9 cellular contexts compared by ENCODE assay signal in genomic region chr12:119594772-119595445, GRCh38. TPM values are rescaled to one million over a fixed set of nuclear protein-coding genes. Genes with fewer than 3 reads are reported as not detected.
A peak's percentile ranks its signal among the peaks of the same experiment; 100 is the strongest.
DNase-seq lines count a peak whose midpoint lies in the region; ATAC-seq and TF ChIP-seq lines count a peak whose summit lies in the region.
"Had no signal": no experiment of that assay in that cellular context is flagged by ENCODE, and none has a peak within 500 bp of the region (broad histone marks: within the 10 kb centered on the region; RNA-seq: fewer than 3 reads in every experiment).

No MANE protein-coding gene starts in this region.

- peak overlapping the region; percentile 93 for H3K27ac ChIP-seq in A673 (ENCODE audit: low read depth, low read length, poor library complexity, severe bottlenecking)
- H3K27ac ChIP-seq: BLaER1 treated with 17β-estradiol and CSF1 and Interleukin-3, amounts not matched to agents 10 nM and 100 nM had no signal

- TF ChIP-seq CTCF in A673 (conservative IDR thresholded peaks at IDR 0.05; ENCODE audit: low read depth, low read length) (no peak), fibroblast of the aortic adventitia (IDR thresholded peaks at IDR 0.05; ENCODE audit: insufficient read depth, low read length) (no peak), nephron progenitor cell (IDR thresholded peaks at IDR 0.05) (no peak)

- no peaks in the 10 kb centered on the region for H3K27me3 ChIP-seq in A673 (replicated peaks; ENCODE audit: insufficient read depth, low read depth, low read length, poor library complexity)

- CTCF ChIA-PET in A673 (lab: Charles Lee): no interaction called here

- intact Hi-C loops in A673 (cut with micrococcal nuclease; ENCODE audit: unreplicated experiment): loop anchor here (1.0 kb wide), 1 partner anchor 54 kb away; no protein-coding TSS in a partner anchor

- peaks cover 7% of the 10 kb centered on the region for H3K9me3 ChIP-seq in A673 (ENCODE audit: low read depth, low read length, poor library complexity, severe bottlenecking)

- peak overlapping the region; percentile 73 for H3K4me3 ChIP-seq in A673 (ENCODE audit: low read depth, low read length, poor library complexity, severe bottlenecking)
- peak overlapping the region; percentile 70 for H3K4me3 ChIP-seq in fibroblast of the aortic adventitia (ENCODE audit: low read depth, low read length)
- H3K4me3 ChIP-seq: BLaER1 treated with 17β-estradiol and CSF1 and Interleukin-3, amounts not matched to agents 10 nM and 100 nM had no signal

- peaks cover 42% of the 10 kb centered on the region for H3K4me1 ChIP-seq in A673 (ENCODE audit: insufficient read depth, low read length, poor library complexity, severe bottlenecking)

- H3K4me3 Mint-ChIP-seq in nephron progenitor cell: peak overlapping the region; percentile 86

- peaks cover 19% of the 10 kb centered on the region for H3K4me1 Mint-ChIP-seq in nephron progenitor cell

- H3K36me3 ChIP-seq in A673 (ENCODE audit: insufficient read depth, low read length, poor library complexity, severe bottlenecking): no peaks in the 10 kb centered on the region
- H3K36me3 ChIP-seq: BLaER1 treated with 17β-estradiol and CSF1 and Interleukin-3, amounts not matched to agents 10 nM and 100 nM had no signal

- H3K9me3 Mint-ChIP-seq in nephron progenitor cell: peaks cover 4% of the 10 kb centered on the region

- no peaks in the 10 kb centered on the region for H3K36me3 Mint-ChIP-seq in nephron progenitor cell (ENCODE audit: low read depth)

- no TSS peak for BruUV-seq in A673 (replicated peaks; lab: Mats Ljungman, UMichigan)

- DNase-seq in A673 (ENCODE audit: low spot score) (peak; percentile 70), NCI-H460 (ENCODE audit: extremely low read depth, low read depth) (peak; percentile 22), fibroblast of the aortic adventitia (ENCODE audit: low read depth) (peak; percentile 40), nephron progenitor cell (peak; percentile 58), middle frontal gyrus (ENCODE audit: extremely low spot score, low spot score) (no peak)

- H3K27me3 Mint-ChIP-seq in nephron progenitor cell (ENCODE audit: low read depth, poor library complexity): peaks cover 95% of the 10 kb centered on the region

- no peak for ATAC-seq in GM18868 (IDR thresholded peaks at IDR 0.05; ENCODE audit: unreplicated experiment)
- no peak for ATAC-seq in GM21360 (IDR thresholded peaks at IDR 0.05; ENCODE audit: unreplicated experiment)
- ATAC-seq in GM21367 (IDR thresholded peaks at IDR 0.05; ENCODE audit: unreplicated experiment): no peak

- POLR2A ChIA-PET in A673 (lab: Charles Lee; ENCODE audit: low non-redundant PET): interaction anchor here (0.6 kb wide), 2 partner anchors 29 to 33 kb away, joined by 3 to 8 read pairs; no protein-coding TSS in a partner anchor

- H3K27ac Mint-ChIP-seq in nephron progenitor cell: no peak overlapping the region

RNA-seq across cellular contexts. Expression of gene TMEM233, which starts 1.3 kb away (rescaled TPM):
- total RNA-seq in A673 (2021) (10.7 and 15.5 TPM in 2 replicates), fibroblast of the aortic adventitia (ENCODE audit: low replicate concordance) (1.1 TPM in 1 of 2 replicates, not detected in the other)
- 1.2 and 2.5 TPM in 2 replicates for total RNA-seq in NCI-H460 (2014; rRNA removed; shearing (Covaris generic))
- 0.75 TPM in 1 of 2 replicates, not detected in the other for polyA plus RNA-seq in NCI-H460 (2014; cell fraction: nucleus; rRNA removed)
